ENCODE assay signal across 23 cellular contexts in the genomic region with DNA sequence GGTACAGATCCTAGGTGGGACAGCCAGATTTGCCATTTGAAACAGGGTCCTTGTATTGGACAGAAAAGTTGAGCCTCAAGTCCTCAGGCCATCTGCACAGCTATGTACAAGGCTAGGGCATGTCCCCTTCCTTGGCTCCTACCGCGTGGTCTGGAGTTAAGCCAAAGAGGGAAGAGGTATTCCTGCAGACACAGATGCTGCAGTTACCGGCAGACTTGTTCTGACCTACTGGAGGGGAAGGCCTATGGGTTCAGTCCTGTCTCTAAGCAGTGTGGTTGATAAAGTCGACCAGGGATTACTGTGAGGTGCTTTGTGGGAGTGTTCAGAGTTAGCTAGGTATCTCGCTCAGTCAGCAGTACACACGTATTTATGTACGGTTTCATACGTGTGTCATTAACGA.
DNase-seq lines count a peak whose midpoint lies in the region; ATAC-seq and TF ChIP-seq lines count a peak whose summit lies in the region.
"Had no signal": no experiment of that assay in that cellular context is flagged by ENCODE, and none has a peak within 500 bp of the region (broad histone marks: within the 10 kb centered on the region; RNA-seq: fewer than 3 reads in every experiment).

No MANE protein-coding gene starts in this region.

- H3K27me3 Mint-ChIP-seq in stimulated activated memory B cell treated with anti-CD40 and anti-IgM and Interleukin-4, amounts not matched to agents 10 μg/mL and 1 μg/mL and 100 μg/mL, for 72 hours: peaks cover 3% of the 10 kb centered on the region

- H3K27ac Mint-ChIP-seq in stimulated activated memory B cell treated with anti-CD40 and anti-IgM and Interleukin-4, amounts not matched to agents 10 μg/mL and 1 μg/mL and 100 μg/mL, for 72 hours: no peak overlapping the region
- H3K27ac Mint-ChIP-seq: activated naive CD8-positive, alpha-beta T cell treated with anti-CD3 and anti-CD28 coated beads for 36 hours; brain; mesothelial cell of epicardium had no signal

- no peaks in the 10 kb centered on the region for H3K9me3 Mint-ChIP-seq in stimulated activated memory B cell treated with anti-CD40 and anti-IgM and Interleukin-4, amounts not matched to agents 10 μg/mL and 1 μg/mL and 100 μg/mL, for 72 hours
- H3K9me3 Mint-ChIP-seq: activated naive CD8-positive, alpha-beta T cell treated with anti-CD3 and anti-CD28 coated beads for 36 hours; mesothelial cell of epicardium had no signal

- ATAC-seq in Panc1: peak; percentile 56
- peak; percentile 31 for ATAC-seq in stimulated activated memory B cell treated with anti-CD40 and anti-IgM and Interleukin-4, amounts not matched to agents 10 μg/mL and 1 μg/mL and 100 μg/mL, for 72 hours
- ATAC-seq in HG03342 (IDR thresholded peaks at IDR 0.05; ENCODE audit: unreplicated experiment): no peak
- ATAC-seq: left colon had no signal

- no peaks in the 10 kb centered on the region for H3K4me1 Mint-ChIP-seq in stimulated activated memory B cell treated with anti-CD40 and anti-IgM and Interleukin-4, amounts not matched to agents 10 μg/mL and 1 μg/mL and 100 μg/mL, for 72 hours
- H3K4me1 Mint-ChIP-seq: activated naive CD8-positive, alpha-beta T cell treated with anti-CD3 and anti-CD28 coated beads for 36 hours had no signal

- H3K4me3 ChIP-seq in Panc1 (ENCODE audit: low read depth in 2 of 2, low read length in 2 of 2) (no peak overlapping the region), coronary artery (no peak overlapping the region)
- H3K4me3 ChIP-seq: BLaER1 treated with 17β-estradiol and CSF1 and Interleukin-3, amounts not matched to agents 10 nM and 100 nM; MG63; prostate gland; stomach; upper lobe of left lung had no signal

- in situ Hi-C loops in Panc1 (cut with HindIII; ENCODE audit: low pct_unique_long_range_greater_than_20kb, low sequenced_read_pairs): no loop called here

- H3K27ac ChIP-seq in Panc1 (ENCODE audit: low read length): peak overlapping the region; percentile 69
- H3K27ac ChIP-seq in coronary artery: no peak overlapping the region
- H3K27ac ChIP-seq: BLaER1 treated with 17β-estradiol and CSF1 and Interleukin-3, amounts not matched to agents 10 nM and 100 nM; prostate gland; stomach; upper lobe of left lung had no signal

- intact Hi-C loops in Panc1 (cut with micrococcal nuclease; ENCODE audit: unreplicated experiment): no loop called here

- H3K27me3 ChIP-seq in Panc1 (ENCODE audit: control insufficient read depth, insufficient read depth, low read length): no peaks in the 10 kb centered on the region
- H3K27me3 ChIP-seq: BLaER1 treated with 17β-estradiol and CSF1 and Interleukin-3, amounts not matched to agents 10 nM and 100 nM; MG63; stomach; upper lobe of left lung had no signal

- CTCF ChIA-PET in Panc1 (lab: Charles Lee): no interaction called here

- peaks cover 15% of the 10 kb centered on the region for H3K4me1 ChIP-seq in Panc1 (ENCODE audit: control insufficient read depth, insufficient read depth, low read length)
- H3K4me1 ChIP-seq: prostate gland had no signal

- no peak overlapping the region for H3K4me3 Mint-ChIP-seq in stimulated activated memory B cell treated with anti-CD40 and anti-IgM and Interleukin-4, amounts not matched to agents 10 μg/mL and 1 μg/mL and 100 μg/mL, for 72 hours
- H3K4me3 Mint-ChIP-seq: activated naive CD8-positive, alpha-beta T cell treated with anti-CD3 and anti-CD28 coated beads for 36 hours; brain; mesothelial cell of epicardium had no signal

- no peaks in the 10 kb centered on the region for H3K36me3 ChIP-seq in Panc1 (ENCODE audit: control insufficient read depth, insufficient read depth, low read length)
- H3K36me3 ChIP-seq: BLaER1 treated with 17β-estradiol and CSF1 and Interleukin-3, amounts not matched to agents 10 nM and 100 nM; MG63; prostate gland; stomach; upper lobe of left lung had no signal

- BruUV-seq in Panc1 (replicated peaks; lab: Mats Ljungman, UMichigan): no TSS peak

- no peaks in the 10 kb centered on the region for H3K9me3 ChIP-seq in Panc1 (ENCODE audit: control insufficient read depth, insufficient read depth, low read depth, low read length)
- H3K9me3 ChIP-seq: BLaER1 treated with 17β-estradiol and CSF1 and Interleukin-3, amounts not matched to agents 10 nM and 100 nM; MG63; prostate gland; stomach; upper lobe of left lung had no signal

- POLR2A ChIA-PET in Panc1 (lab: Charles Lee): no interaction called here

- no peaks in the 10 kb centered on the region for H3K36me3 Mint-ChIP-seq in stimulated activated memory B cell treated with anti-CD40 and anti-IgM and Interleukin-4, amounts not matched to agents 10 μg/mL and 1 μg/mL and 100 μg/mL, for 72 hours
- H3K36me3 Mint-ChIP-seq: activated naive CD8-positive, alpha-beta T cell treated with anti-CD3 and anti-CD28 coated beads for 36 hours; brain; mesothelial cell of epicardium had no signal

- DNase-seq in NCI-H2196 (lab: John Stamatoyannopoulos, UW; ENCODE audit: unreplicated experiment) (peak; percentile 33), NCI-H2196 treated with DMSO at 0.1 percent for 48 hours (lab: John Stamatoyannopoulos, UW; ENCODE audit: unreplicated experiment) (no peak), Panc1 (ENCODE audit: low read depth, low spot score) (no peak), coronary artery (ENCODE audit: low spot score) (peak; percentile 21), SHP77 (lab: John Stamatoyannopoulos, UW) (no peak), T-helper 9 cell (no peak)
- DNase-seq: activated naive CD8-positive, alpha-beta T cell treated with anti-CD3 and anti-CD28 coated beads for 36 hours; dermis blood vessel endothelial cell; HCEC 1CT; left colon; MG63; NCI-H146; small intestine; stimulated activated CD4-positive, alpha-beta T cell treated with anti-CD3 and anti-CD28 coated beads, Interleukin-2, amount 100 ng/mL, for 48 hours; stomach; T1000; upper lobe of left lung had no signal

- TF ChIP-seq CTCF in Panc1 (IDR thresholded peaks at IDR 0.05) (no peak), coronary artery (IDR thresholded peaks at IDR 0.05) (no peak)

Comparison
In these comparisons a context has a peak if more than half of its experiments do, and no peak if none do; other contexts are left out.
1. DNase-seq: peak in NCI-H2196 (single experiment) and coronary artery (single experiment); none in NCI-H2196 treated with DMSO at 0.1 percent for 48 hours (single experiment), Panc1 (single experiment), SHP77 (0 of 2) and T-helper 9 cell (single experiment).